Comparison of ENCODE assay signal across 2 cellular contexts in genomic region chr3:108724101-108724500, GRCh38.
TF ChIP-seq lines count a peak whose summit lies in the region.

No MANE protein-coding gene starts in this region.

TF ChIP-seq in GM23338, 12 proteins besides CTCF, POLR2A, EP300 and RAD21:
- no peak for TF ChIP-seq ZNF114 (CRISPR knock-in tag; IDR thresholded peaks at IDR 0.05)
- no peak for TF ChIP-seq JUNB (IDR thresholded peaks at IDR 0.05; ENCODE audit: unreplicated experiment)
- TF ChIP-seq EZH2phosphoT487 (IDR thresholded peaks at IDR 0.05; ENCODE audit: unreplicated experiment), result no peak
- no peak for TF ChIP-seq EZH2 (IDR thresholded peaks at IDR 0.05; ENCODE audit: low read depth, unreplicated experiment)
- TF ChIP-seq ETS1 (IDR thresholded peaks at IDR 0.05), result no peak
TF ChIP-seq in GM23338: peak in this region for 0.

TF ChIP-seq in H1, 55 proteins besides CTCF, POLR2A, EP300 and RAD21:
- TF ChIP-seq SIN3A (conservative IDR thresholded peaks at IDR 0.05 in 1 of 2, IDR thresholded peaks at IDR 0.05 in 1 of 2; ENCODE audit: low read depth in 1 of 2, low read length in 2 of 2) (no peak), CBX8 (IDR thresholded peaks at IDR 0.05; ENCODE audit: borderline replicate concordance, low read depth, low read length) (no peak), JUN (IDR thresholded peaks at IDR 0.05; ENCODE audit: low read depth, low read length) (no peak), CHD7 (IDR thresholded peaks at IDR 0.05; ENCODE audit: insufficient replicate concordance, low read length) (no peak), NRF1 (IDR thresholded peaks at IDR 0.05; ENCODE audit: low read depth, low read length) (no peak), CBX5 (IDR thresholded peaks at IDR 0.05; ENCODE audit: low read depth, low read length) (no peak), CHD2 (IDR thresholded peaks at IDR 0.05; ENCODE audit: low read length) (no peak), HDAC2 (IDR thresholded peaks at IDR 0.05; ENCODE audit: borderline replicate concordance in 1 of 2, low read depth in 2 of 2, low read length in 2 of 2) (no peak), EGR1 (IDR thresholded peaks at IDR 0.05; ENCODE audit: borderline replicate concordance, low read depth, low read length) (no peak), ATF2 (IDR thresholded peaks at IDR 0.05; ENCODE audit: low read length) (no peak), SP4 (IDR thresholded peaks at IDR 0.05; ENCODE audit: low read length) (no peak), CTBP2 (IDR thresholded peaks at IDR 0.05; ENCODE audit: borderline replicate concordance, insufficient read depth, insufficient read length, low read length) (no peak), ZNF274 (IDR thresholded peaks at IDR 0.05; ENCODE audit: borderline replicate concordance, extremely low read depth, low read length) (no peak), GABPA (IDR thresholded peaks at IDR 0.05; ENCODE audit: borderline replicate concordance, insufficient read depth, low read length) (no peak), ASH2L (IDR thresholded peaks at IDR 0.05; ENCODE audit: low read length) (no peak), KDM5A (IDR thresholded peaks at IDR 0.05; ENCODE audit: low read length) (no peak), JUND (IDR thresholded peaks at IDR 0.05; ENCODE audit: low read length) (no peak), RXRA (IDR thresholded peaks at IDR 0.05; ENCODE audit: insufficient read depth, low read depth, low read length) (no peak), TAF1 (IDR thresholded peaks at IDR 0.05; ENCODE audit: low read depth, low read length) (no peak)
TF ChIP-seq in H1: peak in this region for 0.
